ENCODE assay signal across 8 cellular contexts in the genomic region with DNA sequence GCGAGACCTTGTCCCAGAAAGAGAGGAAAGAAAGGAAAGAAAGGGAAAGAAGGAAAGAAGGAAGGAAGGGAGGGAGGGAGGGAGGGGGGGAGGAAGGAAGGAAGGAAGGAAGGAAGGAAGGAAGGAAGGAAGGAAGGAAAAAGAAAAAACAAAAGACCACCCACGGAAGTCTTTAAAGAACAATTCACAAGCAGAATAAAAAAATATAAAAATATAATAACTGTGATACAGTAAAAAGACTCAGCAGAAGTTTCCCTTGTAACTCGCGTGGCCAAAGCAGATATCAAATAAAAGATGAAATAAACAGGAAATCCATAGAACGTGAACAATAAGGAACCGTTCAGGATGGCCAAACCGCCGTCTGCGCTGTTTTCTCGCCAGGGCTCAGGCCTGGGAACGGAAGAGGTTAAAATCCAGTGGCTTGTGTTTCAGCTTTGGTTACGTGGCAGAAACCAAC. TPM values are rescaled to one million over a fixed set of nuclear protein-coding genes. Genes with fewer than 3 reads are reported as not detected.
DNase-seq lines count a peak whose midpoint lies in the region; ATAC-seq, FAIRE-seq and TF ChIP-seq lines count a peak whose summit lies in the region.

No MANE protein-coding gene starts in this region.

- no peak for DNase-seq in activated CD4-positive, alpha-beta T cell treated with anti-CD3 and anti-CD28 coated beads for 36 hours
- DNase-seq in activated CD4-positive, alpha-beta T cell treated with anti-CD3 and anti-CD28 coated beads, Interleukin-2, amount 50 U/mL, for 1 hour = no peak
- no peak for DNase-seq in RWPE2 (ENCODE audit: low spot score)
- DNase-seq in endothelial cell of umbilical vein (ENCODE audit: low read depth, low spot score) = peak; percentile 91
- no peak for DNase-seq in neuronal stem cell (ENCODE audit: low spot score)
- DNase-seq in NCI-H446 treated with DMSO at 0.1 percent for 48 hours (lab: John Stamatoyannopoulos, UW) = no peak
- no peak for DNase-seq in stimulated activated CD4-positive, alpha-beta T cell treated with anti-CD3 and anti-CD28 coated beads, Interleukin-4, amount 100 ng/mL, for 1 hour

- peak overlapping the region; percentile 50 for H3K27ac ChIP-seq in RWPE2 (ENCODE audit: poor library complexity, severe bottlenecking)
- H3K27ac ChIP-seq in endothelial cell of umbilical vein (ENCODE audit: insufficient read depth, low read depth, low read length) = peak overlapping the region; percentile 94
- no peak overlapping the region for H3K27ac ChIP-seq in neuronal stem cell (replicated peaks; ENCODE audit: low read length)

- H3K4me3 Mint-ChIP-seq in activated CD4-positive, alpha-beta T cell treated with anti-CD3 and anti-CD28 coated beads for 36 hours = peak overlapping the region; percentile 68

- H3K9me3 ChIP-seq in RWPE2 (ENCODE audit: severe bottlenecking) (no peaks in the 10 kb centered on the region), endothelial cell of umbilical vein (replicated peaks; ENCODE audit: control insufficient read depth, insufficient read depth, low read length) (no peaks in the 10 kb centered on the region), neuronal stem cell (replicated peaks in 1 of 2; ENCODE audit: control insufficient read depth in 2 of 2, insufficient read depth in 1 of 2, low read depth in 1 of 2, low read length in 2 of 2) (no peaks in the 10 kb centered on the region)

- H2AK5ac ChIP-seq in neuronal stem cell (ENCODE audit: low read depth, low read length) = no peak overlapping the region

- peak overlapping the region; percentile 95 for H3K9ac ChIP-seq in endothelial cell of umbilical vein (replicated peaks; ENCODE audit: extremely low read depth, insufficient read depth, low read length)
- H3K9ac ChIP-seq in neuronal stem cell (ENCODE audit: low read depth, low read length, poor library complexity) = peak overlapping the region; percentile 85

- no peaks in the 10 kb centered on the region for H3K36me3 ChIP-seq in RWPE2 (ENCODE audit: low read depth)
- no peaks in the 10 kb centered on the region for H3K36me3 ChIP-seq in endothelial cell of umbilical vein (ENCODE audit: control insufficient read depth in 2 of 2, extremely low read depth in 1 of 2, insufficient read depth in 2 of 2, low read length in 2 of 2)
- no peaks in the 10 kb centered on the region for H3K36me3 ChIP-seq in neuronal stem cell (replicated peaks in 1 of 2; ENCODE audit: control insufficient read depth in 2 of 2, insufficient read depth in 2 of 2, low read length in 2 of 2)

- no peak for TF ChIP-seq POLR2A in endothelial cell of umbilical vein (IDR thresholded peaks at IDR 0.05; ENCODE audit: low read depth, low read length)

- no peak overlapping the region for H2BK120ac ChIP-seq in neuronal stem cell (ENCODE audit: low read depth, low read length)

- peaks cover 43% of the 10 kb centered on the region for H3K4me1 Mint-ChIP-seq in activated CD4-positive, alpha-beta T cell treated with anti-CD3 and anti-CD28 coated beads for 36 hours

- peak overlapping the region; percentile 86 for H3K4me2 ChIP-seq in endothelial cell of umbilical vein (ENCODE audit: insufficient read depth, low read length)
- H3K4me2 ChIP-seq in neuronal stem cell (ENCODE audit: insufficient read depth, low read length, poor library complexity, severe bottlenecking) = peak overlapping the region; percentile 96

- no peak overlapping the region for H2BK5ac ChIP-seq in neuronal stem cell (ENCODE audit: low read length)

- ATAC-seq in activated CD4-positive, alpha-beta T cell treated with anti-CD3 and anti-CD28 coated beads for 36 hours = no peak
- ATAC-seq in RWPE2 (ENCODE audit: low read depth) (no peak; the same call in 2 of the 3 replicates), HG03571 (IDR thresholded peaks at IDR 0.05; ENCODE audit: unreplicated experiment) (no peak)

- no peak overlapping the region for H3K23ac ChIP-seq in neuronal stem cell (ENCODE audit: low read depth, low read length, poor library complexity)

- H3K9me3 Mint-ChIP-seq in activated CD4-positive, alpha-beta T cell treated with anti-CD3 and anti-CD28 coated beads for 36 hours (ENCODE audit: low read depth) = no peaks in the 10 kb centered on the region

- intact Hi-C loops in activated CD4-positive, alpha-beta T cell treated with anti-CD3 and anti-CD28 coated beads for 36 hours (cut with DNase I, micrococcal nuclease) = loop anchor here (1.0 to 10.0 kb wide), 13 partner anchors 41 to 1401 kb away; a partner anchor contains a TSS
- intact Hi-C loops in endothelial cell of umbilical vein (cut with micrococcal nuclease) = loop anchor here (1.0 to 5.0 kb wide), 5 partner anchors 52 to 589 kb away; no protein-coding TSS in a partner anchor

- H3K4me1 ChIP-seq in RWPE2 (ENCODE audit: insufficient read depth, poor library complexity, severe bottlenecking) (peaks cover 6% of the 10 kb centered on the region), endothelial cell of umbilical vein (ENCODE audit: control insufficient read depth, extremely low read depth, insufficient read depth, low read length) (peaks cover 15% of the 10 kb centered on the region), neuronal stem cell (ENCODE audit: control insufficient read depth in 2 of 2, insufficient read depth in 1 of 2, low read depth in 1 of 2, low read length in 2 of 2) (peaks cover 7 to 9% of the 10 kb centered on the region in 2 donors)

- H3K27me3 Mint-ChIP-seq in activated CD4-positive, alpha-beta T cell treated with anti-CD3 and anti-CD28 coated beads for 36 hours = peaks cover 4% of the 10 kb centered on the region

- peak; percentile 91 for FAIRE-seq in endothelial cell of umbilical vein (lab: Jason Lieb, UNC)

- BruUV-seq in endothelial cell of umbilical vein (replicated peaks; lab: Mats Ljungman, UMichigan) = no TSS peak

- no peaks in the 10 kb centered on the region for H3K9me1 ChIP-seq in endothelial cell of umbilical vein (replicated peaks; ENCODE audit: control insufficient read depth, extremely low read depth, insufficient read depth, low read length)

- H3K4me3 ChIP-seq in RWPE2 (ENCODE audit: severe bottlenecking) = peak overlapping the region; percentile 52
- H3K4me3 ChIP-seq in endothelial cell of umbilical vein (replicated peaks in 1 of 3; ENCODE audit: insufficient read depth in 1 of 3, low read depth in 1 of 3, low read length in 3 of 3) = peak overlapping the region; percentile 54 to 69 (median 67)
- H3K4me3 ChIP-seq in neuronal stem cell (ENCODE audit: low read length in 2 of 2) = peak overlapping the region; percentile 77 to 89

- peaks cover 2% of the 10 kb centered on the region for H3K79me1 ChIP-seq in neuronal stem cell (ENCODE audit: low read depth, low read length)

- POLR2A ChIA-PET in activated CD4-positive, alpha-beta T cell treated with anti-CD3 and anti-CD28 coated beads for 36 hours (lab: Charles Lee) = interaction anchor here (0.6 to 1.4 kb wide), 3 partner anchors 24 to 284 kb away, joined by 4 to 11 read pairs (median 6); a partner anchor contains a TSS
- POLR2A ChIA-PET in endothelial cell of umbilical vein (lab: Charles Lee) = interaction anchor here (0.6 to 1.4 kb wide), 4 partner anchors 11 to 483 kb away, joined by 3 to 7 read pairs (median 4); a partner anchor contains a TSS

- H2BK12ac ChIP-seq in neuronal stem cell (ENCODE audit: low read length) = no peak overlapping the region

- peaks cover 12% of the 10 kb centered on the region for H3K36me3 Mint-ChIP-seq in activated CD4-positive, alpha-beta T cell treated with anti-CD3 and anti-CD28 coated beads for 36 hours (ENCODE audit: low read depth)

- no peak overlapping the region for H3K14ac ChIP-seq in neuronal stem cell (ENCODE audit: low read length)

- H3K27ac Mint-ChIP-seq in activated CD4-positive, alpha-beta T cell treated with anti-CD3 and anti-CD28 coated beads for 36 hours = peak overlapping the region; percentile 55

- WGBS in neuronal stem cell (ENCODE audit: extremely low coverage in 2 of 2, insufficient read length in 2 of 2, insufficient replicate concordance in 1 of 2), 2 donors = no CpG with 5 or more reads among the region's 12 CpGs

- no peak overlapping the region for H3K18ac ChIP-seq in neuronal stem cell (ENCODE audit: low read length)

- dilution Hi-C loops in endothelial cell of umbilical vein (cut with MboI; ENCODE audit: extremely low pct_ligation_motif_present, low sequenced_read_pairs) = no loop called here

- H2AFZ ChIP-seq in endothelial cell of umbilical vein (ENCODE audit: low read depth, low read length) = peak overlapping the region; percentile 87
- H2AFZ ChIP-seq in neuronal stem cell (ENCODE audit: low read length) = peak overlapping the region; percentile 97

- no peak overlapping the region for H4K8ac ChIP-seq in neuronal stem cell (ENCODE audit: low read depth, low read length)

- H4K91ac ChIP-seq in neuronal stem cell (ENCODE audit: low read depth, low read length, poor library complexity) = no peak overlapping the region

- CTCF ChIA-PET in activated CD4-positive, alpha-beta T cell treated with anti-CD3 and anti-CD28 coated beads for 36 hours (lab: Charles Lee) = interaction anchor here (0.6 to 1.0 kb wide), 5 partner anchors 11 to 380 kb away, joined by 3 to 7 read pairs (median 3); no protein-coding TSS in a partner anchor
- CTCF ChIA-PET in endothelial cell of umbilical vein (lab: Charles Lee) = interaction anchor here (0.6 to 1.9 kb wide), 12 partner anchors 9 to 401 kb away, joined by 3 to 13 read pairs (median 4); a partner anchor contains a TSS

- peaks cover 3% of the 10 kb centered on the region for H3K27me3 ChIP-seq in RWPE2 (ENCODE audit: insufficient read depth, poor library complexity, severe bottlenecking)
- H3K27me3 ChIP-seq in endothelial cell of umbilical vein (ENCODE audit: control insufficient read depth in 2 of 2, insufficient read depth in 2 of 2, low read length in 2 of 2) = peaks cover 0 to 4% of the 10 kb centered on the region in 2 experiments
- peaks cover 0 to 18% (median 5%) of the 10 kb centered on the region in 3 experiments for H3K27me3 ChIP-seq in neuronal stem cell (ENCODE audit: control insufficient read depth in 3 of 3, insufficient read depth in 3 of 3, low read depth in 1 of 3, low read length in 3 of 3)

- H2BK15ac ChIP-seq in neuronal stem cell (ENCODE audit: low read length) = no peak overlapping the region

- no peaks in the 10 kb centered on the region for H4K20me1 ChIP-seq in endothelial cell of umbilical vein (replicated peaks; ENCODE audit: control insufficient read depth, extremely low read depth, insufficient read depth, low read length)

- TF ChIP-seq CTCF in RWPE2 (IDR thresholded peaks at IDR 0.05; ENCODE audit: poor library complexity, severe bottlenecking) (no peak), endothelial cell of umbilical vein (IDR thresholded peaks at IDR 0.05; ENCODE audit: extremely low read depth in 1 of 2, insufficient read depth in 1 of 2, low read depth in 1 of 2, low read length in 2 of 2) (no peak)

- H3K79me2 ChIP-seq in endothelial cell of umbilical vein (ENCODE audit: control insufficient read depth, insufficient read depth, low read length) = no peaks in the 10 kb centered on the region

- no peak overlapping the region for H3K4ac ChIP-seq in neuronal stem cell (ENCODE audit: low read length)

RNA-seq across cellular contexts. Expression of a gene that starts 1.2 kb away (rescaled TPM):
- 10 to 100 TPM; 15.7 to 16.7 TPM for total RNA-seq in activated CD4-positive, alpha-beta T cell treated with anti-CD3 and anti-CD28 coated beads for 36 hours
- total RNA-seq in endothelial cell of umbilical vein = 13.5 and 13.9 TPM in 2 replicates
- polyA plus RNA-seq in endothelial cell of umbilical vein = 9.9 and 11.4 TPM in 2 replicates
- polyA plus RNA-seq in endothelial cell of umbilical vein (2011; cell fraction: cytosol; rRNA removed) = 8.5 and 9.1 TPM in 2 replicates
- polyA plus RNA-seq in endothelial cell of umbilical vein (2011; cell fraction: nucleus; rRNA removed) = 9.0 and 9.4 TPM in 2 replicates
- polyA plus RNA-seq in endothelial cell of umbilical vein (2012) = 6.7 and 8.4 TPM in 2 replicates
- polyA minus RNA-seq in endothelial cell of umbilical vein = 23.3 and 32.0 TPM in 2 replicates
- 9.8 TPM for polyA minus RNA-seq in endothelial cell of umbilical vein (2011; cell fraction: cytosol; rRNA and poly(A)+ RNA removed)
- polyA minus RNA-seq in endothelial cell of umbilical vein (2011; cell fraction: nucleus; rRNA and poly(A)+ RNA removed) = 13.2 and 15.7 TPM in 2 replicates
- 3.7 TPM for polyA plus RNA-seq in neuronal stem cell (2013, experiment 1 of 2)
- polyA plus RNA-seq in neuronal stem cell (2013, experiment 2 of 2) = 3.9 TPM
